Comparison of ENCODE assay signal across 8 cellular contexts in the genomic region with DNA sequence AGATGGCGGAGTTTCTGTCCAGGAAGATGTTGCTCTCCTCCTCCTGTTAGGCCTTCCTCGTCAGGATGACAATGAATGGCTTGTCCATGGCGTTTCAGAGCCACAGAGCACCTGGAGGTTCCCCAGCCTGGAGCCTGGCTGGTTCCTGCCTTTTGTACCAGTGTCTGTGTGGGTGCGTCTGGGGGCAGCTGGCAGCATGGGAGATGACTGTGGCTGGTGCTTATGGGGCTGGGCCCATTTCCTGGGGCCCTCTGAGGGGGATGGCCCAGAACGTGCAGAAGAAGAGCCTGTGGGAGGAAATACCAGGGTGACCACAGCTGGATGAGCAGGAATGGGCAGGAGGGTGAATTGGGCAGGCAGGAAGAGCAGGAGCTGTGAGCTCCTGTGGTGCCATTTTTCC. TPM values are rescaled to one million over a fixed set of nuclear protein-coding genes. Genes with fewer than 3 reads are reported as not detected.
A peak's percentile ranks its signal among the peaks of the same experiment; 100 is the strongest.
DNase-seq lines count a peak whose midpoint lies in the region; FAIRE-seq and TF ChIP-seq lines count a peak whose summit lies in the region.
"Had no signal": no experiment of that assay in that cellular context is flagged by ENCODE, and none has a peak within 500 bp of the region (broad histone marks: within the 10 kb centered on the region; RNA-seq: fewer than 3 reads in every experiment).

No MANE protein-coding gene starts in this region.

- FAIRE-seq in GM19239 (lab: Jason Lieb, UNC) (peak; percentile 81), RCC 7860 (lab: Jason Lieb, UNC) (no peak)

- peaks cover 32% of the 10 kb centered on the region for H3K4me1 ChIP-seq in suprapubic skin

- no peaks in the 10 kb centered on the region for H3K9me3 ChIP-seq in suprapubic skin

- H3K9me3 Mint-ChIP-seq in glutamatergic neuron (ENCODE audit: unreplicated experiment) (no peaks in the 10 kb centered on the region), immature natural killer cell (no peaks in the 10 kb centered on the region)

- no peaks in the 10 kb centered on the region for H3K36me3 ChIP-seq in suprapubic skin

- H3K4me3 ChIP-seq in suprapubic skin, result no peak overlapping the region

- peak overlapping the region; percentile 26 for H3K27ac ChIP-seq in suprapubic skin

- no peak for TF ChIP-seq EP300 in suprapubic skin (IDR thresholded peaks at IDR 0.05)

- H3K36me3 Mint-ChIP-seq in glutamatergic neuron (ENCODE audit: unreplicated experiment) (no peaks in the 10 kb centered on the region), immature natural killer cell (no peaks in the 10 kb centered on the region)

- H3K27me3 ChIP-seq in suprapubic skin, result peaks cover 6% of the 10 kb centered on the region

- WGBS in suprapubic skin, result 61% methylated on average over 5 of the region's 5 CpGs

- no peak for DNase-seq in GM19239 (ENCODE audit: insufficient read length, low spot score)
- peak; percentile 41 for DNase-seq in RCC 7860 (ENCODE audit: low spot score)
- peak; percentile 11 for DNase-seq in glutamatergic neuron
- no peak for DNase-seq in suprapubic skin (ENCODE audit: low spot score in 2 of 2)
- DNase-seq in stimulated activated CD4-positive, alpha-beta T cell treated with anti-CD3 and anti-CD28 coated beads, Interleukin-2, amount 100 ng/mL, for 48 hours, result no peak
- no peak for DNase-seq in HK-2 (ENCODE audit: unreplicated experiment)
- no peak for DNase-seq in immature natural killer cell
- DNase-seq: NCI-H774 had no signal

- H3K27ac Mint-ChIP-seq in glutamatergic neuron (ENCODE audit: unreplicated experiment) (no peak overlapping the region), immature natural killer cell (peak overlapping the region in 3 of 6 donors; percentile 12 to 67 (median 65))

- H3K27me3 Mint-ChIP-seq in glutamatergic neuron (ENCODE audit: unreplicated experiment), result peaks cover 2% of the 10 kb centered on the region
- H3K27me3 Mint-ChIP-seq in immature natural killer cell (ENCODE audit: low read depth in 3 of 3), result peaks cover 1 to 3% (median 2%) of the 10 kb centered on the region in 3 donors

- TF ChIP-seq CTCF in glutamatergic neuron (IDR thresholded peaks at IDR 0.05; ENCODE audit: partially characterized antibody, unreplicated experiment), result no peak
- TF ChIP-seq CTCF in suprapubic skin (IDR thresholded peaks at IDR 0.05), result no peak

- TF ChIP-seq POLR2A in suprapubic skin (IDR thresholded peaks at IDR 0.05), result no peak

- H3K4me1 Mint-ChIP-seq in glutamatergic neuron (ENCODE audit: low read depth, unreplicated experiment) (no peaks in the 10 kb centered on the region), immature natural killer cell (peaks cover 17 to 25% of the 10 kb centered on the region in 2 donors)

- H3K4me3 Mint-ChIP-seq in glutamatergic neuron (ENCODE audit: unreplicated experiment) (no peak overlapping the region), immature natural killer cell (no peak overlapping the region)

RNA-seq across cellular contexts. Expression of gene SLC37A2, which starts 6.7 kb away (rescaled TPM):
- total RNA-seq in glutamatergic neuron (ENCODE audit: unreplicated experiment) (0.74 TPM), suprapubic skin (100 to 1,000 TPM in 3 of 4 donors, 10 to 100 TPM in 1; 67.3 to 189 (median 119) TPM)
- polyA plus RNA-seq in immature natural killer cell, result 1 to 10 TPM in 1 of 3 donors, under 1 TPM in 2; 0.37 to 2.1 (median 0.61) TPM

RNA-seq across cellular contexts. Expression of gene TMEM218, which starts 41.6 kb away (rescaled TPM):
- total RNA-seq in glutamatergic neuron (ENCODE audit: unreplicated experiment) (15.8 TPM), suprapubic skin (10 to 100 TPM in 3 of 4 donors, 1 to 10 TPM in 1; 9.9 to 19.9 (median 14.6) TPM)
- 10 to 100 TPM; 39.9 to 54.9 (median 46.6) TPM for polyA plus RNA-seq in immature natural killer cell

Comparison
In these comparisons a context has a peak if more than half of its experiments do, and no peak if none do; other contexts are left out.
1. DNase-seq: peak in RCC 7860 (single experiment) and glutamatergic neuron (single experiment); none in GM19239 (single experiment), suprapubic skin (0 of 2), stimulated activated CD4-positive, alpha-beta T cell treated with anti-CD3 and anti-CD28 coated beads, Interleukin-2, amount 100 ng/mL, for 48 hours (0 of 2), HK-2 (single experiment) and immature natural killer cell (0 of 3).
2. RNA of gene SLC37A2, which starts 6.7 kb away (total RNA-seq): 67.3 to 189 TPM in suprapubic skin; 0.74 TPM in glutamatergic neuron (single experiment); every median in the first group is over 10 times any median in the second.